ENCODE assay signal across 1 cellular context in the genomic region with DNA sequence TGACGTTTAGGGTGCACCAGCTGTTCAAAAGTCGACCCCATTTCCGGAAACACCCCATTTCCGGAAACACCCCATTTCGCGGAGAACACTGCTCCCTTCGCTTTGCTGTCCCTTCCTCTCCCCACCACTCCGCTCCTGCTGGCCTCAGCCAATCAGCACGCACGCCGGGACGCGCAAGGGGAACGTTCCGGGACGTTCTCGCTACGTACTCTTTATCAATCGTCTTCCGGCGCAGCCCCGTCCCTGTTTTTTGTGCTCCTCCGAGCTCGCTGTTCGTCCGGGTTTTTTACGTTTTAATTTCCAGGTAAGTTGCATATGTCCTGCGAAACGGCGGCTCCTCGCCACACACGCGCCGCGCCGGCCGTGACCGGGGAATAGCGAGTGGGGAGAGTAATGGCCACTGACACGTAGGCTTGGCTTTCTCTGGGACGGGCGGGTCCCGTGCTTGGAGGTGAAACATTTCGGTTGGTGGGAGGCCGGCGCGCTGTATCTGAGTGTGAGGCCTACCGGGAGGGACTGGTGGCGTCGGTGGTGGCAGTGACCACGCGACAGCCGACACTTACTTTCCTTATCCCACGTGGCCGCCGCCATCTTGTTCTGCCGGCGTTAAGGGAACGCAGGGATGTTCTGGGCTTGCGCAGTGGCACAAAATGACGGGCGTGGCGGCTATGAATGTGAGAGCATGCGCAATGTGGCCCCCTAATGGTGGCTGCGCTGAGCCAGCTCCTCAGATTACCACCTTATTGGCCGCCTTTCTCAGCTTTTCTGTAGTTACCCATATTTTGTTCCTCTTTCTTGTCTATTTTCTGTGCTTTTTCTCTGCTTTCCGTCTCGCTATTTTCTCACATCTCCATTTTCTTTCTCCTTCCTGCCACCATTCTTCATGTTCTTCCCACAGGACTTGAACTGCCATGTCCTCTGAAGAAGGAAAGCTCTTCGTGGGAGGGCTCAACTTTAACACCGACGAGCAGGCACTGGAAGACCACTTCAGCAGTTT.
TF ChIP-seq lines count a peak whose summit lies in the region.

A gene (plus strand): TSS at position 215 of the 997 bp plus-strand sequence. CDS start 697 bp downstream, at position 912.

TF ChIP-seq in K562, 482 proteins besides CTCF, POLR2A, EP300 and RAD21 (continued from another document and continues in another):
- TF ChIP-seq, protein P1, sequence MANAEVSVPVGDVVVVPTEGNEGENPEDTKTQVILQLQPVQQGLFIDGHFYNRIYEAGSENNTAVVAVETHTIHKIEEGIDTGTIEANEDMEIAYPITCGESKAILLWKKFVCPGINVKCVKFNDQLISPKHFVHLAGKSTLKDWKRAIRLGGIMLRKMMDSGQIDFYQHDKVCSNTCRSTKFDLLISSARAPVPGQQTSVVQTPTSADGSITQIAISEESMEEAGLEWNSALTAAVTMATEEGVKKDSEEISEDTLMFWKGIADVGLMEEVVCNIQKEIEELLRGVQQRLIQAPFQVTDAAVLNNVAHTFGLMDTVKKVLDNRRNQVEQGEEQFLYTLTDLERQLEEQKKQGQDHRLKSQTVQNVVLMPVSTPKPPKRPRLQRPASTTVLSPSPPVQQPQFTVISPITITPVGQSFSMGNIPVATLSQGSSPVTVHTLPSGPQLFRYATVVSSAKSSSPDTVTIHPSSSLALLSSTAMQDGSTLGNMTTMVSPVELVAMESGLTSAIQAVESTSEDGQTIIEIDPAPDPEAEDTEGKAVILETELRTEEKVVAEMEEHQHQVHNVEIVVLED (CRISPR knock-in tag; IDR thresholded peaks at IDR 0.05) = peak; percentile 95
- TF ChIP-seq SIN3B (IDR thresholded peaks at IDR 0.05; ENCODE audit: low read depth) (peak; percentile 41; the same call in 1 of the 2 replicates), NCOA4 (IDR thresholded peaks at IDR 0.05; ENCODE audit: partially characterized antibody) (no peak), ZNF778 (CRISPR knock-in tag; IDR thresholded peaks at IDR 0.05) (no peak), ZBED1 (IDR thresholded peaks at IDR 0.05) (0 out of 2 replicates have a peak, but pooled peaks have one; percentile 16), KAT8 (IDR thresholded peaks at IDR 0.05; ENCODE audit: low read depth) (0 out of 2 replicates have a peak, but pooled peaks have one; percentile 64), KDM4B (IDR thresholded peaks at IDR 0.05; ENCODE audit: borderline replicate concordance in 2 of 2, low read depth in 1 of 2) (peak in 1 of 2 experiments; percentile 90; a peak in 1 of 4 replicates), RB1 (IDR thresholded peaks at IDR 0.05; ENCODE audit: low read depth) (0 out of 2 replicates have a peak, but pooled peaks have one; percentile 24), CCAR2 (IDR thresholded peaks at IDR 0.05; ENCODE audit: low read depth, low read length) (no peak), NR1H2 (CRISPR knock-in tag; IDR thresholded peaks at IDR 0.05) (no peak), RBM34 (IDR thresholded peaks at IDR 0.05; ENCODE audit: borderline replicate concordance, insufficient read depth, low read length) (no peak), THRAP3 (IDR thresholded peaks at IDR 0.05; ENCODE audit: borderline replicate concordance) (peak; percentile 71; the same call in 1 of the 2 replicates), NFXL1 (CRISPR knock-in tag; IDR thresholded peaks at IDR 0.05) (no peak), ATF1 (CRISPR knock-in tag; IDR thresholded peaks at IDR 0.05) (no peak), ATF1 (tag; IDR thresholded peaks at IDR 0.05) (peak; percentile 94), HDAC1 (IDR thresholded peaks at IDR 0.05) (peak in 1 of 2 experiments; percentile 92; a peak in 3 of 4 replicates), STAT5A (IDR thresholded peaks at IDR 0.05; ENCODE audit: borderline replicate concordance, low read length) (peak; percentile 9; the same call in 1 of the 2 replicates), HCFC1 (IDR thresholded peaks at IDR 0.05; ENCODE audit: low read depth, low read length) (peak; percentile 66), NR2C1 (IDR thresholded peaks at IDR 0.05) (peak; percentile 83; the same call in 1 of the 2 replicates), NR2C1 (tag; IDR thresholded peaks at IDR 0.05) (no peak), NONO (IDR thresholded peaks at IDR 0.05; ENCODE audit: low read depth in 2 of 2, low read length in 1 of 2) (0 out of 4 replicates have a peak, but pooled peaks of 1 of the 2 experiments have one; percentile 56), RFX1 (IDR thresholded peaks at IDR 0.05) (0 out of 2 replicates have a peak, but pooled peaks have one; percentile 26), SIN3A (IDR thresholded peaks at IDR 0.05; ENCODE audit: borderline replicate concordance in 2 of 2, control insufficient read depth in 1 of 2, low read depth in 2 of 2, low read length in 2 of 2) (peak; percentile 88 to 99; a peak in 3 of 4 replicates), ATF7 (IDR thresholded peaks at IDR 0.05) (peak; percentile 65; the same call in 1 of the 2 replicates), HDAC2 (IDR thresholded peaks at IDR 0.05) (peak; percentile 23; the same call in 1 of the 2 replicates), CCNT2 (IDR thresholded peaks at IDR 0.05; ENCODE audit: borderline replicate concordance, extremely low read depth, insufficient read length, low read depth, low read length) (peak; percentile 17)
- TF ChIP-seq, protein P2, sequence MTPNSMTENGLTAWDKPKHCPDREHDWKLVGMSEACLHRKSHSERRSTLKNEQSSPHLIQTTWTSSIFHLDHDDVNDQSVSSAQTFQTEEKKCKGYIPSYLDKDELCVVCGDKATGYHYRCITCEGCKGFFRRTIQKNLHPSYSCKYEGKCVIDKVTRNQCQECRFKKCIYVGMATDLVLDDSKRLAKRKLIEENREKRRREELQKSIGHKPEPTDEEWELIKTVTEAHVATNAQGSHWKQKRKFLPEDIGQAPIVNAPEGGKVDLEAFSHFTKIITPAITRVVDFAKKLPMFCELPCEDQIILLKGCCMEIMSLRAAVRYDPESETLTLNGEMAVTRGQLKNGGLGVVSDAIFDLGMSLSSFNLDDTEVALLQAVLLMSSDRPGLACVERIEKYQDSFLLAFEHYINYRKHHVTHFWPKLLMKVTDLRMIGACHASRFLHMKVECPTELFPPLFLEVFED (CRISPR knock-in tag; conservative IDR thresholded peaks at IDR 0.05) = 0 out of 2 replicates have a peak, but pooled peaks have one; percentile 4
- TF ChIP-seq, protein P3, sequence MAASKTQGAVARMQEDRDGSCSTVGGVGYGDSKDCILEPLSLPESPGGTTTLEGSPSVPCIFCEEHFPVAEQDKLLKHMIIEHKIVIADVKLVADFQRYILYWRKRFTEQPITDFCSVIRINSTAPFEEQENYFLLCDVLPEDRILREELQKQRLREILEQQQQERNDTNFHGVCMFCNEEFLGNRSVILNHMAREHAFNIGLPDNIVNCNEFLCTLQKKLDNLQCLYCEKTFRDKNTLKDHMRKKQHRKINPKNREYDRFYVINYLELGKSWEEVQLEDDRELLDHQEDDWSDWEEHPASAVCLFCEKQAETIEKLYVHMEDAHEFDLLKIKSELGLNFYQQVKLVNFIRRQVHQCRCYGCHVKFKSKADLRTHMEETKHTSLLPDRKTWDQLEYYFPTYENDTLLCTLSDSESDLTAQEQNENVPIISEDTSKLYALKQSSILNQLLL (CRISPR knock-in tag; IDR thresholded peaks at IDR 0.05; ENCODE audit: borderline replicate concordance) = no peak
- TF ChIP-seq, protein P4, sequence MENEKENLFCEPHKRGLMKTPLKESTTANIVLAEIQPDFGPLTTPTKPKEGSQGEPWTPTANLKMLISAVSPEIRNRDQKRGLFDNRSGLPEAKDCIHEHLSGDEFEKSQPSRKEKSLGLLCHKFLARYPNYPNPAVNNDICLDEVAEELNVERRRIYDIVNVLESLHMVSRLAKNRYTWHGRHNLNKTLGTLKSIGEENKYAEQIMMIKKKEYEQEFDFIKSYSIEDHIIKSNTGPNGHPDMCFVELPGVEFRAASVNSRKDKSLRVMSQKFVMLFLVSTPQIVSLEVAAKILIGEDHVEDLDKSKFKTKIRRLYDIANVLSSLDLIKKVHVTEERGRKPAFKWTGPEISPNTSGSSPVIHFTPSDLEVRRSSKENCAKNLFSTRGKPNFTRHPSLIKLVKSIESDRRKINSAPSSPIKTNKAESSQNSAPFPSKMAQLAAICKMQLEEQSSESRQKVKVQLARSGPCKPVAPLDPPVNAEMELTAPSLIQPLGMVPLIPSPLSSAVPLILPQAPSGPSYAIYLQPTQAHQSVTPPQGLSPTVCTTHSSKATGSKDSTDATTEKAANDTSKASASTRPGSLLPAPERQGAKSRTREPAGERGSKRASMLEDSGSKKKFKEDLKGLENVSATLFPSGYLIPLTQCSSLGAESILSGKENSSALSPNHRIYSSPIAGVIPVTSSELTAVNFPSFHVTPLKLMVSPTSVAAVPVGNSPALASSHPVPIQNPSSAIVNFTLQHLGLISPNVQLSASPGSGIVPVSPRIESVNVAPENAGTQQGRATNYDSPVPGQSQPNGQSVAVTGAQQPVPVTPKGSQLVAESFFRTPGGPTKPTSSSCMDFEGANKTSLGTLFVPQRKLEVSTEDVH (IDR thresholded peaks at IDR 0.05; ENCODE audit: low read depth, partially characterized antibody) = peak; percentile 96
- TF ChIP-seq, protein P5, sequence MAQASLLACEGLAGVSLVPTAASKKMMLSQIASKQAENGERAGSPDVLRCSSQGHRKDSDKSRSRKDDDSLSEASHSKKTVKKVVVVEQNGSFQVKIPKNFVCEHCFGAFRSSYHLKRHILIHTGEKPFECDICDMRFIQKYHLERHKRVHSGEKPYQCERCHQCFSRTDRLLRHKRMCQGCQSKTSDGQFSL (CRISPR knock-in tag; IDR thresholded peaks at IDR 0.05) = no peak
- TF ChIP-seq, protein P5 (tag; IDR thresholded peaks at IDR 0.05) = peak in 1 of 2 experiments; percentile 95; a peak in 2 of 4 replicates
- TF ChIP-seq, protein P6, sequence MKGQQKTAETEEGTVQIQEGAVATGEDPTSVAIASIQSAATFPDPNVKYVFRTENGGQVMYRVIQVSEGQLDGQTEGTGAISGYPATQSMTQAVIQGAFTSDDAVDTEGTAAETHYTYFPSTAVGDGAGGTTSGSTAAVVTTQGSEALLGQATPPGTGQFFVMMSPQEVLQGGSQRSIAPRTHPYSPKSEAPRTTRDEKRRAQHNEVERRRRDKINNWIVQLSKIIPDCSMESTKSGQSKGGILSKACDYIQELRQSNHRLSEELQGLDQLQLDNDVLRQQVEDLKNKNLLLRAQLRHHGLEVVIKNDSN (CRISPR knock-in tag; IDR thresholded peaks at IDR 0.05) = peak; percentile 81
- TF ChIP-seq, protein P7, sequence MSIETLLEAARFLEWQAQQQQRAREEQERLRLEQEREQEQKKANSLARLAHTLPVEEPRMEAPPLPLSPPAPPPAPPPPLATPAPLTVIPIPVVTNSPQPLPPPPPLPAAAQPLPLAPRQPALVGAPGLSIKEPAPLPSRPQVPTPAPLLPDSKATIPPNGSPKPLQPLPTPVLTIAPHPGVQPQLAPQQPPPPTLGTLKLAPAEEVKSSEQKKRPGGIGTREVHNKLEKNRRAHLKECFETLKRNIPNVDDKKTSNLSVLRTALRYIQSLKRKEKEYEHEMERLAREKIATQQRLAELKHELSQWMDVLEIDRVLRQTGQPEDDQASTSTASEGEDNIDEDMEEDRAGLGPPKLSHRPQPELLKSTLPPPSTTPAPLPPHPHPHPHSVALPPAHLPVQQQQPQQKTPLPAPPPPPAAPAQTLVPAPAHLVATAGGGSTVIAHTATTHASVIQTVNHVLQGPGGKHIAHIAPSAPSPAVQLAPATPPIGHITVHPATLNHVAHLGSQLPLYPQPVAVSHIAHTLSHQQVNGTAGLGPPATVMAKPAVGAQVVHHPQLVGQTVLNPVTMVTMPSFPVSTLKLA (conservative IDR thresholded peaks at IDR 0.05) = peak; percentile 96 to 97
- TF ChIP-seq, protein P8, sequence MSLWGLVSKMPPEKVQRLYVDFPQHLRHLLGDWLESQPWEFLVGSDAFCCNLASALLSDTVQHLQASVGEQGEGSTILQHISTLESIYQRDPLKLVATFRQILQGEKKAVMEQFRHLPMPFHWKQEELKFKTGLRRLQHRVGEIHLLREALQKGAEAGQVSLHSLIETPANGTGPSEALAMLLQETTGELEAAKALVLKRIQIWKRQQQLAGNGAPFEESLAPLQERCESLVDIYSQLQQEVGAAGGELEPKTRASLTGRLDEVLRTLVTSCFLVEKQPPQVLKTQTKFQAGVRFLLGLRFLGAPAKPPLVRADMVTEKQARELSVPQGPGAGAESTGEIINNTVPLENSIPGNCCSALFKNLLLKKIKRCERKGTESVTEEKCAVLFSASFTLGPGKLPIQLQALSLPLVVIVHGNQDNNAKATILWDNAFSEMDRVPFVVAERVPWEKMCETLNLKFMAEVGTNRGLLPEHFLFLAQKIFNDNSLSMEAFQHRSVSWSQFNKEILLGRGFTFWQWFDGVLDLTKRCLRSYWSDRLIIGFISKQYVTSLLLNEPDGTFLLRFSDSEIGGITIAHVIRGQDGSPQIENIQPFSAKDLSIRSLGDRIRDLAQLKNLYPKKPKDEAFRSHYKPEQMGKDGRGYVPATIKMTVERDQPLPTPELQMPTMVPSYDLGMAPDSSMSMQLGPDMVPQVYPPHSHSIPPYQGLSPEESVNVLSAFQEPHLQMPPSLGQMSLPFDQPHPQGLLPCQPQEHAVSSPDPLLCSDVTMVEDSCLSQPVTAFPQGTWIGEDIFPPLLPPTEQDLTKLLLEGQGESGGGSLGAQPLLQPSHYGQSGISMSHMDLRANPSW (CRISPR knock-in tag; IDR thresholded peaks at IDR 0.05) = peak; percentile 55; the same call in 1 of the 2 replicates
- TF ChIP-seq, protein P9, sequence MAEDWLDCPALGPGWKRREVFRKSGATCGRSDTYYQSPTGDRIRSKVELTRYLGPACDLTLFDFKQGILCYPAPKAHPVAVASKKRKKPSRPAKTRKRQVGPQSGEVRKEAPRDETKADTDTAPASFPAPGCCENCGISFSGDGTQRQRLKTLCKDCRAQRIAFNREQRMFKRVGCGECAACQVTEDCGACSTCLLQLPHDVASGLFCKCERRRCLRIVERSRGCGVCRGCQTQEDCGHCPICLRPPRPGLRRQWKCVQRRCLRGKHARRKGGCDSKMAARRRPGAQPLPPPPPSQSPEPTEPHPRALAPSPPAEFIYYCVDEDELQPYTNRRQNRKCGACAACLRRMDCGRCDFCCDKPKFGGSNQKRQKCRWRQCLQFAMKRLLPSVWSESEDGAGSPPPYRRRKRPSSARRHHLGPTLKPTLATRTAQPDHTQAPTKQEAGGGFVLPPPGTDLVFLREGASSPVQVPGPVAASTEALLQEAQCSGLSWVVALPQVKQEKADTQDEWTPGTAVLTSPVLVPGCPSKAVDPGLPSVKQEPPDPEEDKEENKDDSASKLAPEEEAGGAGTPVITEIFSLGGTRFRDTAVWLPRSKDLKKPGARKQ (CRISPR knock-in tag; IDR thresholded peaks at IDR 0.05) = no peak
- TF ChIP-seq, protein P10, sequence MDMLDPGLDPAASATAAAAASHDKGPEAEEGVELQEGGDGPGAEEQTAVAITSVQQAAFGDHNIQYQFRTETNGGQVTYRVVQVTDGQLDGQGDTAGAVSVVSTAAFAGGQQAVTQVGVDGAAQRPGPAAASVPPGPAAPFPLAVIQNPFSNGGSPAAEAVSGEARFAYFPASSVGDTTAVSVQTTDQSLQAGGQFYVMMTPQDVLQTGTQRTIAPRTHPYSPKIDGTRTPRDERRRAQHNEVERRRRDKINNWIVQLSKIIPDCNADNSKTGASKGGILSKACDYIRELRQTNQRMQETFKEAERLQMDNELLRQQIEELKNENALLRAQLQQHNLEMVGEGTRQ (CRISPR knock-in tag; IDR thresholded peaks at IDR 0.05) = peak; percentile 67
- TF ChIP-seq, protein P11, sequence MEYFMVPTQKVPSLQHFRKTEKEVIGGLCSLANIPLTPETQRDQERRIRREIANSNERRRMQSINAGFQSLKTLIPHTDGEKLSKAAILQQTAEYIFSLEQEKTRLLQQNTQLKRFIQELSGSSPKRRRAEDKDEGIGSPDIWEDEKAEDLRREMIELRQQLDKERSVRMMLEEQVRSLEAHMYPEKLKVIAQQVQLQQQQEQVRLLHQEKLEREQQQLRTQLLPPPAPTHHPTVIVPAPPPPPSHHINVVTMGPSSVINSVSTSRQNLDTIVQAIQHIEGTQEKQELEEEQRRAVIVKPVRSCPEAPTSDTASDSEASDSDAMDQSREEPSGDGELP (CRISPR knock-in tag; IDR thresholded peaks at IDR 0.05; ENCODE audit: borderline replicate concordance) = peak; percentile 100
